ENCODE assay signal across 9 cellular contexts in genomic region chr17:7854851-7855642, GRCh38. TPM values are rescaled to one million over a fixed set of nuclear protein-coding genes. Genes with fewer than 3 reads are reported as not detected.
DNase-seq lines count a peak whose midpoint lies in the region; ATAC-seq, FAIRE-seq and TF ChIP-seq lines count a peak whose summit lies in the region.
"Had no signal": no experiment of that assay in that cellular context is flagged by ENCODE, and none has a peak within 500 bp of the region (broad histone marks: within the 10 kb centered on the region; RNA-seq: fewer than 3 reads in every experiment).

TMEM88 (plus strand) TSS chr17:7855066; CDS start chr17:7855075, 9 bp downstream.

- H3K27ac Mint-ChIP-seq in T-helper 17 cell (peak within 1 kb of the TSS; percentile 81), Caco-2 (ENCODE audit: unreplicated experiment) (no peak within 1 kb of the TSS)
- H3K27ac Mint-ChIP-seq in effector memory CD8-positive, alpha-beta T cell = peak within 1 kb of the TSS in 1 of 2 donors; percentile 65

- CTCF ChIA-PET in Caco-2 (lab: Charles Lee) = no interaction called here

- H3K27ac ChIP-seq in gastroesophageal sphincter (peak within 1 kb of the TSS in 3 of 4 donors; percentile 88 to 96 (median 95)), pancreas (peak within 1 kb of the TSS in 2 of 4 donors; percentile 21 to 78)

- H3K4me1 ChIP-seq in gastroesophageal sphincter = peaks cover 3 to 66% (median 27%) of the 10 kb centered on the region in 3 donors
- H3K4me1 ChIP-seq in pancreas = peaks cover 0 to 17% (median 9%) of the 10 kb centered on the region in 3 donors
- no peaks in the 10 kb centered on the region for H3K4me1 ChIP-seq in Caco-2

- no peaks in the 10 kb centered on the region for H3K27me3 Mint-ChIP-seq in T-helper 17 cell
- H3K27me3 Mint-ChIP-seq in effector memory CD8-positive, alpha-beta T cell = no peaks in the 10 kb centered on the region
- no peaks in the 10 kb centered on the region for H3K27me3 Mint-ChIP-seq in Caco-2 (ENCODE audit: insufficient read depth, unreplicated experiment)

- no peak for ATAC-seq in T-helper 17 cell
- no peak for ATAC-seq in gastroesophageal sphincter
- ATAC-seq in pancreas = no peak
- no peak for ATAC-seq in effector memory CD8-positive, alpha-beta T cell (replicated peaks)

- H3K4me1 Mint-ChIP-seq in T-helper 17 cell (peaks cover 22% of the 10 kb centered on the region), Caco-2 (ENCODE audit: low read depth, unreplicated experiment) (peaks cover 5% of the 10 kb centered on the region)
- H3K4me1 Mint-ChIP-seq in effector memory CD8-positive, alpha-beta T cell (ENCODE audit: low read depth in 2 of 2) = peaks cover 3 to 16% of the 10 kb centered on the region in 2 donors

- H3K4me3 Mint-ChIP-seq in T-helper 17 cell (no peak within 1 kb of the TSS), Caco-2 (ENCODE audit: unreplicated experiment) (no peak within 1 kb of the TSS)
- peak within 1 kb of the TSS in 1 of 2 donors; percentile 33 for H3K4me3 Mint-ChIP-seq in effector memory CD8-positive, alpha-beta T cell

- TF ChIP-seq CTCF in GM06990 (IDR thresholded peaks at IDR 0.05; ENCODE audit: insufficient read depth, low read length, poor library complexity, severe bottlenecking) (no peak), gastroesophageal sphincter (IDR thresholded peaks at IDR 0.05) (no peak), pancreas (IDR thresholded peaks at IDR 0.05) (no peak), Caco-2 (IDR thresholded peaks at IDR 0.05; ENCODE audit: insufficient read depth in 1 of 2, low read depth in 1 of 2, low read length in 1 of 2, severe bottlenecking in 1 of 2, unreplicated experiment in 1 of 2) (no peak)

- H3K9me3 Mint-ChIP-seq in effector memory CD8-positive, alpha-beta T cell = no peaks in the 10 kb centered on the region
- no peaks in the 10 kb centered on the region for H3K9me3 Mint-ChIP-seq in Caco-2 (ENCODE audit: unreplicated experiment)

- peaks cover 3% of the 10 kb centered on the region for H3K36me3 Mint-ChIP-seq in T-helper 17 cell (ENCODE audit: low read depth)
- H3K36me3 Mint-ChIP-seq in effector memory CD8-positive, alpha-beta T cell (ENCODE audit: insufficient read depth) = peaks cover 33% of the 10 kb centered on the region
- peaks cover 44% of the 10 kb centered on the region for H3K36me3 Mint-ChIP-seq in Caco-2 (ENCODE audit: insufficient read depth, unreplicated experiment)

- 53 to 61% methylated on average over 5 to 17 of the region's 54 CpGs for WGBS in gastroesophageal sphincter (ENCODE audit: low coverage in 1 of 2), 2 donors
- 76 to 83% methylated on average over 49 to 54 of the region's 54 CpGs for WGBS in pancreas, 2 donors

- POLR2A ChIA-PET in Caco-2 (lab: Charles Lee) = no interaction called here

- no TSS peak for BruUV-seq in Caco-2 (replicated peaks; lab: Mats Ljungman, UMichigan)

- H3K9me3 ChIP-seq in T-helper 17 cell (ENCODE audit: control insufficient read depth, low read length, poor library complexity, severe bottlenecking) (no peaks in the 10 kb centered on the region), gastroesophageal sphincter (no peaks in the 10 kb centered on the region), pancreas (no peaks in the 10 kb centered on the region), Caco-2 (no peaks in the 10 kb centered on the region)

- H3K27me3 ChIP-seq in GM06990 (replicated peaks; ENCODE audit: control insufficient read depth, insufficient read depth, low read length) = no peaks in the 10 kb centered on the region
- H3K27me3 ChIP-seq in gastroesophageal sphincter = no peaks in the 10 kb centered on the region
- H3K27me3 ChIP-seq in pancreas = no peaks in the 10 kb centered on the region
- no peaks in the 10 kb centered on the region for H3K27me3 ChIP-seq in Caco-2 (replicated peaks; ENCODE audit: control insufficient read depth, insufficient read depth, low read length)

- TF ChIP-seq EP300 in gastroesophageal sphincter (IDR thresholded peaks at IDR 0.05) = no peak

- TF ChIP-seq POLR2A in gastroesophageal sphincter (IDR thresholded peaks at IDR 0.05) = no peak

- FAIRE-seq in pancreas (lab: Jason Lieb, UNC) = no peak
- FAIRE-seq: H54 had no signal

- DNase-seq in GM06990 (ENCODE audit: extremely low read depth, insufficient read length) (no peak), T-helper 17 cell (peak in 1 of 3 donors; percentile 26), pancreas (peak; percentile 32 to 81 (median 55)), hepatic stellate cell (ENCODE audit: low spot score) (no peak), NCI-H1417 (lab: John Stamatoyannopoulos, UW) (no peak), Caco-2 (no peak)
- no peak for DNase-seq in effector memory CD8-positive, alpha-beta T cell

- intact Hi-C loops in pancreas (cut with DNase I) = loop anchor here in 2 of 3 donors (5.0 to 10.0 kb wide), 2 partner anchors 110 to 113 kb away; no protein-coding TSS in a partner anchor
- intact Hi-C loops in Caco-2 (cut with micrococcal nuclease; ENCODE audit: unreplicated experiment) = no loop called here

- peaks cover 22% of the 10 kb centered on the region for H3K36me3 ChIP-seq in GM06990 (ENCODE audit: control insufficient read depth, insufficient read depth, low read length)
- H3K36me3 ChIP-seq in gastroesophageal sphincter = peaks cover 0 to 51% of the 10 kb centered on the region in 2 donors
- H3K36me3 ChIP-seq in pancreas = peaks cover 0 to 11% (median 0%) of the 10 kb centered on the region in 3 donors
- no peaks in the 10 kb centered on the region; the same call in none of the 2 replicates for H3K36me3 ChIP-seq in Caco-2 (ENCODE audit: control insufficient read depth, insufficient read depth, low read length)

- H3K4me3 ChIP-seq in GM06990 (replicated peaks; ENCODE audit: low read depth, low read length) (peak within 1 kb of the TSS; percentile 82), gastroesophageal sphincter (peak within 1 kb of the TSS in 1 of 2 donors; percentile 57), pancreas (peak within 1 kb of the TSS in 1 of 4 donors; percentile 53), Caco-2 (ENCODE audit: low read depth, low read length) (no peak within 1 kb of the TSS)

RNA-seq across cellular contexts. Expression of gene TMEM88, which starts in this region (rescaled TPM):
- 10 to 100 TPM; 31.0 to 31.3 TPM for total RNA-seq in T-helper 17 cell
- total RNA-seq in gastroesophageal sphincter = 10 to 100 TPM in 3 of 4 donors, 1 to 10 TPM in 1; 6.5 to 41.6 (median 29.6) TPM
- total RNA-seq in pancreas = 1 to 10 TPM; 2.1 to 4.2 (median 2.4) TPM
- polyA plus RNA-seq in pancreas = 10 to 100 TPM; 21.6 to 28.5 TPM
- 2.5 and 3.2 TPM in 2 replicates for total RNA-seq in Caco-2 (2022)

Comparison
In these comparisons a context has a peak if more than half of its experiments do, and no peak if none do; other contexts are left out.
1. DNase-seq: peak in pancreas (6 of 6); none in GM06990 (single experiment), hepatic stellate cell (single experiment), effector memory CD8-positive, alpha-beta T cell (0 of 3), NCI-H1417 (0 of 3) and Caco-2 (0 of 2).